ENCODE assay signal across 1 cellular context in the genomic region with DNA sequence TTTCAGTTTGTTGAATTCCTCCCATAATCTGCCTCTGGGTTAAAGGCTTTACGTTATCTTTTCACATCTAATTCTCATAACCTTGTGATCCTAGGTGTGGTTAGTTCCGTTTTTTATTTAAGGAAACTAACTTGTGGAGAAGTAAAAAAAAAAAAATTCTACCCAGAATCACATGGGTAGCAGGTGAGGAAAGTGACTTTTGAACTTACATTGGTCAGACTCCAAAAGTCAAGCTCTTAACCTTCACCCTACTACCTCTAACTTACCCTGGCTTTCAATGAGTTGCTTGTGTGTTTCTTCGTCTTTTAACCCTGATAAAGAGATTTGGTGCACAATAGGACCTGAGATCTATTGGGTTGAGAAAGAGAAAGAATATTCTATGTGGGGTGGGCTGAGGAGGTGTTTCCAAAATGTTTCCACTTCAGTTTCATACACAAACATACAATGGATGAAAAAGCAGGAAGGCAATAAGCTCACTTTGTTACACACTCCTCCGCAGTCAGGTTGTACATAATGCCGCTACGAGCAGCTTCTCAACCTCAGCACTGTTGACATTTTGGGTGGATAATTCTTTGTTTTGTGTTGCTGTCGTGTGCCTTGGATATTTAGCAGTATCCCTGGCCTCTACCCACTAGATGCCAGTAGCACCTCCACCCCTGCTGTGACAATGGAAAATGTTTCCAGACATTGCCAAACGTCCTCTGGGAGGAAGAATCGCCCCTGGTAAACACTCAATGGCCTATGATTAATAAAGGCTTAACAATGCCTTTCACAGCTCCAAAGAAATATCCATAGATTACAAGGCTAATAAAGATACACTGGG.
TF ChIP-seq lines count a peak whose summit lies in the region.

No MANE protein-coding gene starts in this region.

TF ChIP-seq in GM23338, 12 proteins besides CTCF, POLR2A, EP300 and RAD21 (continued from another document):
- no peak for TF ChIP-seq ETS1 (IDR thresholded peaks at IDR 0.05)
- TF ChIP-seq ZNF114 (CRISPR knock-in tag; IDR thresholded peaks at IDR 0.05), result no peak
TF ChIP-seq in GM23338: peak in this region for 0.
